In genomic region chr3:192566706-192567290, GRCh38 we compare ENCODE assay signal across 8 cellular contexts.
DNase-seq lines count a peak whose midpoint lies in the region; ATAC-seq and TF ChIP-seq lines count a peak whose summit lies in the region.

No MANE protein-coding gene starts in this region.

- H3K36me3 ChIP-seq in SK-N-SH (replicated peaks in 1 of 2; ENCODE audit: control insufficient read depth in 1 of 2, insufficient read depth in 2 of 2, low read length in 1 of 2) (no peaks in the 10 kb centered on the region), cardiac muscle cell (no peaks in the 10 kb centered on the region)

- H3K27me3 ChIP-seq in SK-N-SH (ENCODE audit: insufficient read depth) (peaks cover 10% of the 10 kb centered on the region; the same call in 1 of the 2 replicates), cardiac muscle cell (no peaks in the 10 kb centered on the region)

- H3K4me3 Mint-ChIP-seq in activated naive CD8-positive, alpha-beta T cell treated with anti-CD3 and anti-CD28 coated beads for 36 hours = no peak overlapping the region

- no peaks in the 10 kb centered on the region for H4K20me1 ChIP-seq in SK-N-SH (ENCODE audit: insufficient read depth)

- peak; percentile 44 for DNase-seq in NCI-H1092 (lab: John Stamatoyannopoulos, UW)
- peak; percentile 58 for DNase-seq in SK-N-SH
- peak; percentile 47 for DNase-seq in activated naive CD8-positive, alpha-beta T cell treated with anti-CD3 and anti-CD28 coated beads for 36 hours
- DNase-seq in cardiac muscle cell (ENCODE audit: low read depth in 1 of 2, low spot score in 1 of 2) = peak; percentile 79 to 92
- peak; percentile 57 for DNase-seq in retina

- H3K4me1 Mint-ChIP-seq in activated naive CD8-positive, alpha-beta T cell treated with anti-CD3 and anti-CD28 coated beads for 36 hours = peaks cover 3% of the 10 kb centered on the region

- H3F3A ChIP-seq in SK-N-SH (replicated peaks; ENCODE audit: insufficient read depth) = no peaks in the 10 kb centered on the region

- no peaks in the 10 kb centered on the region for H3K79me2 ChIP-seq in SK-N-SH (ENCODE audit: insufficient read depth)

- TF ChIP-seq EP300 in SK-N-SH (IDR thresholded peaks at IDR 0.05; ENCODE audit: borderline replicate concordance in 1 of 2, low read depth in 1 of 2, low read length in 1 of 2) = no peak

- peak; percentile 42; the same call in 1 of the 2 replicates for TF ChIP-seq CTCF in GM12874 (IDR thresholded peaks at IDR 0.05; ENCODE audit: insufficient read depth, low read depth, low read length)
- TF ChIP-seq CTCF in SK-N-SH (IDR thresholded peaks at IDR 0.05) = peak; percentile 77
- peak; percentile 68 for TF ChIP-seq CTCF in cardiac muscle cell (IDR thresholded peaks at IDR 0.05; ENCODE audit: low read depth, low read length)

- no peaks in the 10 kb centered on the region for H3K9me3 Mint-ChIP-seq in activated naive CD8-positive, alpha-beta T cell treated with anti-CD3 and anti-CD28 coated beads for 36 hours

- H3K27ac ChIP-seq in SK-N-SH (ENCODE audit: low read depth in 2 of 2, low read length in 1 of 2) (no peak overlapping the region), cardiac muscle cell (no peak overlapping the region)

- no peaks in the 10 kb centered on the region for H3K36me3 Mint-ChIP-seq in activated naive CD8-positive, alpha-beta T cell treated with anti-CD3 and anti-CD28 coated beads for 36 hours

- POLR2A ChIA-PET in SK-N-SH (lab: Yijun Ruan, JAX) = no interaction called here

- peaks cover 29% of the 10 kb centered on the region for H3K27me3 Mint-ChIP-seq in activated naive CD8-positive, alpha-beta T cell treated with anti-CD3 and anti-CD28 coated beads for 36 hours

- CTCF ChIA-PET in SK-N-SH (lab: Yijun Ruan, JAX) = interaction anchor here (0.6 to 7.2 kb wide), 13 partner anchors 16 to 250 kb away, joined by 3 to 46 read pairs (median 3); no protein-coding TSS in a partner anchor

- 7% methylated on average over 6 of the region's 6 CpGs for WGBS in SK-N-SH (ENCODE audit: low lambda C conversion rate)

- peak; percentile 94 for TF ChIP-seq RAD21 in SK-N-SH (IDR thresholded peaks at IDR 0.05; ENCODE audit: low read length)

- no peak overlapping the region for H3K27ac Mint-ChIP-seq in activated naive CD8-positive, alpha-beta T cell treated with anti-CD3 and anti-CD28 coated beads for 36 hours

- H3K9ac ChIP-seq in SK-N-SH = no peak overlapping the region

- H2AFZ ChIP-seq in SK-N-SH (ENCODE audit: low read depth) = no peak overlapping the region

- H3K4me2 ChIP-seq in SK-N-SH = no peak overlapping the region

- no peaks in the 10 kb centered on the region for H3K9me2 ChIP-seq in SK-N-SH

- H3K9me3 ChIP-seq in SK-N-SH (no peaks in the 10 kb centered on the region), cardiac muscle cell (ENCODE audit: low read depth) (no peaks in the 10 kb centered on the region)

- ATAC-seq in HG02623 (IDR thresholded peaks at IDR 0.05; ENCODE audit: unreplicated experiment) = peak; percentile 83
- ATAC-seq in HG03039 (IDR thresholded peaks at IDR 0.05; ENCODE audit: unreplicated experiment) = no peak

- H3K4me1 ChIP-seq in SK-N-SH (ENCODE audit: control insufficient read depth in 1 of 2, insufficient read depth in 2 of 2, low read depth in 1 of 2, low read length in 1 of 2) (peaks cover 0 to 3% of the 10 kb centered on the region in 2 experiments; a peak in 1 of 4 replicates), cardiac muscle cell (ENCODE audit: low read depth) (no peaks in the 10 kb centered on the region)

- H3K4me3 ChIP-seq in SK-N-SH (ENCODE audit: low read depth in 2 of 2, low read length in 1 of 2) (no peak overlapping the region; a peak in 1 of 4 replicates), cardiac muscle cell (no peak overlapping the region)

TF ChIP-seq in SK-N-SH, 30 proteins besides CTCF, POLR2A, EP300 and RAD21:
- TF ChIP-seq YY1 (IDR thresholded peaks at IDR 0.05; ENCODE audit: low read depth) (no peak), JUND (IDR thresholded peaks at IDR 0.05) (no peak), SMC3 (IDR thresholded peaks at IDR 0.05; ENCODE audit: low read depth, low read length) (peak; percentile 75), RXRA (IDR thresholded peaks at IDR 0.05; ENCODE audit: borderline replicate concordance, low read depth) (no peak), NRF1 (IDR thresholded peaks at IDR 0.05; ENCODE audit: low read depth, low read length) (no peak), FOXM1 (IDR thresholded peaks at IDR 0.05; ENCODE audit: low read depth) (no peak), IRF3 (IDR thresholded peaks at IDR 0.05; ENCODE audit: low read depth, low read length) (no peak)
